ENCODE assay signal across 2 cellular contexts in the genomic region with DNA sequence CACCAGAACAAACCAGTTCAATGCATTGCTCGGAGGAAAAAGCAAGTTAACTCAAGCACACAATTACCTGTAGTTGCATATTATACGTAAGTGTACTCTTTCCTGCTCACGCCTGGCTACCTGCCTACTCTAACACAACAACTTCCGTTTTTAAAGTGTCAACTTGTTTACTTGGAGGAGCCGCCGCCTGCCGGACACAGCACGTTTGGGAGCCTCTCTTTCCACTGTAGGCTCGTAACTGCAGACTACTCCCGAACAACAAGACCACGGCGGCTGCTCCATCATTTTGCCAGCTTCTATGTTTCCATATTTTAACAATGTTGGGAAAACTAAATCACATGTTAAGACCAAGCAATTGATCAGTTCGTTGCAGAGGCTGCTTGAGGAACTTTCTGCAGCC.
TF ChIP-seq lines count a peak whose summit lies in the region.

No MANE protein-coding gene starts in this region.

TF ChIP-seq in HCT116, 20 proteins besides CTCF, POLR2A, EP300 and RAD21 (continued from another document):
- TF ChIP-seq, protein P1, sequence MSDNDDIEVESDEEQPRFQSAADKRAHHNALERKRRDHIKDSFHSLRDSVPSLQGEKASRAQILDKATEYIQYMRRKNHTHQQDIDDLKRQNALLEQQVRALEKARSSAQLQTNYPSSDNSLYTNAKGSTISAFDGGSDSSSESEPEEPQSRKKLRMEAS (IDR thresholded peaks at IDR 0.05): peak; percentile 30; the same call in 1 of the 2 replicates
TF ChIP-seq in HCT116: peak in this region for 1.

TF ChIP-seq in SK-N-SH, 30 proteins besides CTCF, POLR2A, EP300 and RAD21 (continued from another document):
- TF ChIP-seq, protein P2, sequence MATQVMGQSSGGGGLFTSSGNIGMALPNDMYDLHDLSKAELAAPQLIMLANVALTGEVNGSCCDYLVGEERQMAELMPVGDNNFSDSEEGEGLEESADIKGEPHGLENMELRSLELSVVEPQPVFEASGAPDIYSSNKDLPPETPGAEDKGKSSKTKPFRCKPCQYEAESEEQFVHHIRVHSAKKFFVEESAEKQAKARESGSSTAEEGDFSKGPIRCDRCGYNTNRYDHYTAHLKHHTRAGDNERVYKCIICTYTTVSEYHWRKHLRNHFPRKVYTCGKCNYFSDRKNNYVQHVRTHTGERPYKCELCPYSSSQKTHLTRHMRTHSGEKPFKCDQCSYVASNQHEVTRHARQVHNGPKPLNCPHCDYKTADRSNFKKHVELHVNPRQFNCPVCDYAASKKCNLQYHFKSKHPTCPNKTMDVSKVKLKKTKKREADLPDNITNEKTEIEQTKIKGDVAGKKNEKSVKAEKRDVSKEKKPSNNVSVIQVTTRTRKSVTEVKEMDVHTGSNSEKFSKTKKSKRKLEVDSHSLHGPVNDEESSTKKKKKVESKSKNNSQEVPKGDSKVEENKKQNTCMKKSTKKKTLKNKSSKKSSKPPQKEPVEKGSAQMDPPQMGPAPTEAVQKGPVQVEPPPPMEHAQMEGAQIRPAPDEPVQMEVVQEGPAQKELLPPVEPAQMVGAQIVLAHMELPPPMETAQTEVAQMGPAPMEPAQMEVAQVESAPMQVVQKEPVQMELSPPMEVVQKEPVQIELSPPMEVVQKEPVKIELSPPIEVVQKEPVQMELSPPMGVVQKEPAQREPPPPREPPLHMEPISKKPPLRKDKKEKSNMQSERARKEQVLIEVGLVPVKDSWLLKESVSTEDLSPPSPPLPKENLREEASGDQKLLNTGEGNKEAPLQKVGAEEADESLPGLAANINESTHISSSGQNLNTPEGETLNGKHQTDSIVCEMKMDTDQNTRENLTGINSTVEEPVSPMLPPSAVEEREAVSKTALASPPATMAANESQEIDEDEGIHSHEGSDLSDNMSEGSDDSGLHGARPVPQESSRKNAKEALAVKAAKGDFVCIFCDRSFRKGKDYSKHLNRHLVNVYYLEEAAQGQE (IDR thresholded peaks at IDR 0.05; ENCODE audit: low read depth, low read length): no peak
- TF ChIP-seq, protein P3, sequence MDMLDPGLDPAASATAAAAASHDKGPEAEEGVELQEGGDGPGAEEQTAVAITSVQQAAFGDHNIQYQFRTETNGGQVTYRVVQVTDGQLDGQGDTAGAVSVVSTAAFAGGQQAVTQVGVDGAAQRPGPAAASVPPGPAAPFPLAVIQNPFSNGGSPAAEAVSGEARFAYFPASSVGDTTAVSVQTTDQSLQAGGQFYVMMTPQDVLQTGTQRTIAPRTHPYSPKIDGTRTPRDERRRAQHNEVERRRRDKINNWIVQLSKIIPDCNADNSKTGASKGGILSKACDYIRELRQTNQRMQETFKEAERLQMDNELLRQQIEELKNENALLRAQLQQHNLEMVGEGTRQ (IDR thresholded peaks at IDR 0.05; ENCODE audit: borderline replicate concordance, low read depth, low read length): no peak
- TF ChIP-seq TAF1 (IDR thresholded peaks at IDR 0.05; ENCODE audit: borderline replicate concordance, low read depth, low read length) (no peak), YY1 (IDR thresholded peaks at IDR 0.05; ENCODE audit: low read depth) (no peak), TEAD4 (IDR thresholded peaks at IDR 0.05; ENCODE audit: borderline replicate concordance, insufficient read depth) (no peak), NRF1 (IDR thresholded peaks at IDR 0.05; ENCODE audit: low read depth, low read length) (no peak), TCF12 (IDR thresholded peaks at IDR 0.05) (no peak), RXRA (IDR thresholded peaks at IDR 0.05; ENCODE audit: borderline replicate concordance, low read depth) (no peak), CHD2 (IDR thresholded peaks at IDR 0.05; ENCODE audit: low read length, partially characterized antibody) (no peak)
- TF ChIP-seq, protein P4, sequence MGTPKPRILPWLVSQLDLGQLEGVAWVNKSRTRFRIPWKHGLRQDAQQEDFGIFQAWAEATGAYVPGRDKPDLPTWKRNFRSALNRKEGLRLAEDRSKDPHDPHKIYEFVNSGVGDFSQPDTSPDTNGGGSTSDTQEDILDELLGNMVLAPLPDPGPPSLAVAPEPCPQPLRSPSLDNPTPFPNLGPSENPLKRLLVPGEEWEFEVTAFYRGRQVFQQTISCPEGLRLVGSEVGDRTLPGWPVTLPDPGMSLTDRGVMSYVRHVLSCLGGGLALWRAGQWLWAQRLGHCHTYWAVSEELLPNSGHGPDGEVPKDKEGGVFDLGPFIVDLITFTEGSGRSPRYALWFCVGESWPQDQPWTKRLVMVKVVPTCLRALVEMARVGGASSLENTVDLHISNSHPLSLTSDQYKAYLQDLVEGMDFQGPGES (IDR thresholded peaks at IDR 0.05; ENCODE audit: low read depth, low read length): no peak
- TF ChIP-seq, protein P5, sequence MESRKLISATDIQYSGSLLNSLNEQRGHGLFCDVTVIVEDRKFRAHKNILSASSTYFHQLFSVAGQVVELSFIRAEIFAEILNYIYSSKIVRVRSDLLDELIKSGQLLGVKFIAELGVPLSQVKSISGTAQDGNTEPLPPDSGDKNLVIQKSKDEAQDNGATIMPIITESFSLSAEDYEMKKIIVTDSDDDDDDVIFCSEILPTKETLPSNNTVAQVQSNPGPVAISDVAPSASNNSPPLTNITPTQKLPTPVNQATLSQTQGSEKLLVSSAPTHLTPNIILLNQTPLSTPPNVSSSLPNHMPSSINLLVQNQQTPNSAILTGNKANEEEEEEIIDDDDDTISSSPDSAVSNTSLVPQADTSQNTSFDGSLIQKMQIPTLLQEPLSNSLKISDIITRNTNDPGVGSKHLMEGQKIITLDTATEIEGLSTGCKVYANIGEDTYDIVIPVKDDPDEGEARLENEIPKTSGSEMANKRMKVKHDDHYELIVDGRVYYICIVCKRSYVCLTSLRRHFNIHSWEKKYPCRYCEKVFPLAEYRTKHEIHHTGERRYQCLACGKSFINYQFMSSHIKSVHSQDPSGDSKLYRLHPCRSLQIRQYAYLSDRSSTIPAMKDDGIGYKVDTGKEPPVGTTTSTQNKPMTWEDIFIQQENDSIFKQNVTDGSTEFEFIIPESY (IDR thresholded peaks at IDR 0.05; ENCODE audit: borderline replicate concordance, low read depth): no peak
- TF ChIP-seq, protein P1 (IDR thresholded peaks at IDR 0.05; ENCODE audit: low read depth): no peak
- TF ChIP-seq, protein P6, sequence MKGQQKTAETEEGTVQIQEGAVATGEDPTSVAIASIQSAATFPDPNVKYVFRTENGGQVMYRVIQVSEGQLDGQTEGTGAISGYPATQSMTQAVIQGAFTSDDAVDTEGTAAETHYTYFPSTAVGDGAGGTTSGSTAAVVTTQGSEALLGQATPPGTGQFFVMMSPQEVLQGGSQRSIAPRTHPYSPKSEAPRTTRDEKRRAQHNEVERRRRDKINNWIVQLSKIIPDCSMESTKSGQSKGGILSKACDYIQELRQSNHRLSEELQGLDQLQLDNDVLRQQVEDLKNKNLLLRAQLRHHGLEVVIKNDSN (IDR thresholded peaks at IDR 0.05; ENCODE audit: borderline replicate concordance, low read depth): no peak
